In genomic region chr9:92501671-92502393, GRCh38 we compare ENCODE assay signal across 8 cellular contexts. TPM values are rescaled to one million over a fixed set of nuclear protein-coding genes. Genes with fewer than 3 reads are reported as not detected.
DNase-seq lines count a peak whose midpoint lies in the region; ATAC-seq and TF ChIP-seq lines count a peak whose summit lies in the region.

No MANE protein-coding gene starts in this region.

- H3F3A ChIP-seq in OCI-LY1 (ENCODE audit: insufficient read depth, low read length): no peaks in the 10 kb centered on the region

- no peaks in the 10 kb centered on the region for H3K4me1 ChIP-seq in OCI-LY1 (ENCODE audit: insufficient read depth, low read length, severe bottlenecking)
- H3K4me1 ChIP-seq in parathyroid adenoma: no peaks in the 10 kb centered on the region

- H3K4me3 ChIP-seq in OCI-LY1 (ENCODE audit: low read depth, low read length, poor library complexity, severe bottlenecking): no peak overlapping the region
- H3K4me3 ChIP-seq in parathyroid adenoma (ENCODE audit: low read depth, low read length): no peak overlapping the region

- no peaks in the 10 kb centered on the region for H3K79me2 ChIP-seq in OCI-LY1 (ENCODE audit: insufficient read depth, low read length)
- no peaks in the 10 kb centered on the region for H3K79me2 ChIP-seq in parathyroid adenoma

- peak; percentile 45 for ATAC-seq in esophagus mucosa
- no peak for ATAC-seq in HG02678 (IDR thresholded peaks at IDR 0.05; ENCODE audit: unreplicated experiment)
- ATAC-seq in HG03135 (IDR thresholded peaks at IDR 0.05; ENCODE audit: unreplicated experiment): no peak

- H3K9ac ChIP-seq in OCI-LY1 (ENCODE audit: low read length) (no peak overlapping the region), parathyroid adenoma (no peak overlapping the region)

- H3K9me3 ChIP-seq in OCI-LY1 (ENCODE audit: low read length) (no peaks in the 10 kb centered on the region), parathyroid adenoma (ENCODE audit: control insufficient read depth, low read length) (no peaks in the 10 kb centered on the region)

- H3K36me3 ChIP-seq in OCI-LY1 (ENCODE audit: insufficient read depth, low read length) (no peaks in the 10 kb centered on the region), parathyroid adenoma (ENCODE audit: control insufficient read depth, insufficient read depth, low read length) (no peaks in the 10 kb centered on the region)

- H2AFZ ChIP-seq in OCI-LY1 (ENCODE audit: low read length) (no peak overlapping the region), parathyroid adenoma (no peak overlapping the region)

- H3K27me3 ChIP-seq in OCI-LY1 (ENCODE audit: insufficient read depth, low read length) (no peaks in the 10 kb centered on the region), parathyroid adenoma (ENCODE audit: control insufficient read depth, insufficient read depth, low read length) (no peaks in the 10 kb centered on the region)

- no peaks in the 10 kb centered on the region for H3K9me2 ChIP-seq in OCI-LY1 (ENCODE audit: low read depth, low read length)

- no peak overlapping the region for H3K27ac ChIP-seq in 22Rv1
- no peak overlapping the region for H3K27ac ChIP-seq in OCI-LY1 (ENCODE audit: low read depth, low read length, poor library complexity, severe bottlenecking)
- H3K27ac ChIP-seq in parathyroid adenoma: no peak overlapping the region

- no peak overlapping the region for H3K4me2 ChIP-seq in OCI-LY1 (ENCODE audit: low read length)
- no peak overlapping the region for H3K4me2 ChIP-seq in parathyroid adenoma (ENCODE audit: low read length)

- H4K20me1 ChIP-seq in OCI-LY1 (ENCODE audit: insufficient read depth, low read length): no peaks in the 10 kb centered on the region

- DNase-seq in GM04503 (ENCODE audit: low read depth) (peak; percentile 50), ureter (ENCODE audit: low spot score) (no peak)

- TF ChIP-seq CTCF in 22Rv1 (IDR thresholded peaks at IDR 0.05): peak; percentile 74
- peak; percentile 73 for TF ChIP-seq CTCF in OCI-LY1 (IDR thresholded peaks at IDR 0.05; ENCODE audit: low read length)
- TF ChIP-seq CTCF in parathyroid adenoma (IDR thresholded peaks at IDR 0.05): peak; percentile 22

RNA-seq across cellular contexts. Expression of gene ASPN, which starts 19.5 kb away (rescaled TPM):
- total RNA-seq in esophagus mucosa: 0.36 TPM
- total RNA-seq in ureter: 7.5 TPM

RNA-seq across cellular contexts. Expression of gene ECM2, which starts 34.0 kb away (rescaled TPM):
- 0.56 TPM for total RNA-seq in esophagus mucosa
- 16.3 TPM for total RNA-seq in ureter

Comparison
In these comparisons a context has a peak if more than half of its experiments do, and no peak if none do; other contexts are left out.
1. CTCF ChIP-seq: peak in every context shown above with its lines; median percentile 74 in 22Rv1; 73 in OCI-LY1; 22 in parathyroid adenoma.
2. RNA of gene ECM2, which starts 34.0 kb away (total RNA-seq): 16.3 TPM in ureter (single experiment); 0.56 TPM in esophagus mucosa (single experiment); every median in the first group is over 10 times any median in the second.